Comparison of ENCODE assay signal across 20 cellular contexts in the genomic region with DNA sequence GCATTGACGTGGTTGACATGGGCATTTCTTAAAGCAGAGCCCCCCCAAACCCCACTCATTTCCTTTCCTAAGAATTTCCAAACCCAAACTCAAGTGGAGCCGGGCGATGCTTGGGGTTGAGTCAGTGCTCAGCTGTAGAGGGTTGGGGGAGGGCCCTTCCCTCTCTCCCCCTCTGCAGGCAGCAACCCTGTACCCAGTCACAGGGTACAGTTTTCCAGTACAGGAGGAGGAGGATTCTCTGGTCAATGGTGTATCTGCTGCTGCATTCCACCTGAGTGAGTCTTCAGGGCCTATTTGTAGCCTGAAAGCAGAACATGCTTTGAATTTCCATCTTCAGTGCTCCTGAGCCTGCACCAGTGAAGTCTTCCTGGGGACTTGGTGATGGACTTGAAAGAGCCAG. TPM values are rescaled to one million over a fixed set of nuclear protein-coding genes. Genes with fewer than 3 reads are reported as not detected.
A peak's percentile ranks its signal among the peaks of the same experiment; 100 is the strongest.
DNase-seq lines count a peak whose midpoint lies in the region; ATAC-seq and TF ChIP-seq lines count a peak whose summit lies in the region.
"Had no signal": no experiment of that assay in that cellular context is flagged by ENCODE, and none has a peak within 500 bp of the region (broad histone marks: within the 10 kb centered on the region; RNA-seq: fewer than 3 reads in every experiment).

No MANE protein-coding gene starts in this region.

- no peak overlapping the region for H3K9ac ChIP-seq in smooth muscle cell (ENCODE audit: low read depth)

- H3K27me3 ChIP-seq in cardiac muscle cell (no peaks in the 10 kb centered on the region), smooth muscle cell (ENCODE audit: low read depth) (no peaks in the 10 kb centered on the region)
- H3K27me3 ChIP-seq: dorsolateral prefrontal cortex, Peyer's patch, thyroid gland had no signal

- no peak overlapping the region for H2AFZ ChIP-seq in smooth muscle cell (ENCODE audit: low read depth)

- TF ChIP-seq CTCF in cardiac muscle cell (IDR thresholded peaks at IDR 0.05; ENCODE audit: low read depth, low read length) (no peak), smooth muscle cell (IDR thresholded peaks at IDR 0.05; ENCODE audit: borderline replicate concordance, insufficient read depth, poor library complexity, severe bottlenecking) (no peak), GM13976 (IDR thresholded peaks at IDR 0.05; ENCODE audit: borderline replicate concordance, control extremely low read depth, extremely low read depth, insufficient read depth, missing control alignments) (no peak)

- intact Hi-C loops in Right ventricle myocardium superior (cut with DNase I), result no loop called here

- ATAC-seq in Right ventricle myocardium superior (ENCODE audit: poor library complexity), result no peak
- ATAC-seq: esophagus mucosa had no signal

- no peaks in the 10 kb centered on the region for H3K79me2 ChIP-seq in smooth muscle cell (ENCODE audit: low read depth)

- H3K4me2 ChIP-seq in smooth muscle cell, result peak overlapping the region; percentile 58

- H3F3A ChIP-seq in smooth muscle cell (ENCODE audit: low read depth), result peaks cover 24% of the 10 kb centered on the region

- in situ Hi-C loops in GM13976 (cut with MboI; ENCODE audit: low sequenced_read_pairs, unreplicated experiment), result no loop called here

- 69% methylated on average over 3 of the region's 3 CpGs for WGBS in smooth muscle cell (ENCODE audit: low lambda C conversion rate)

- peak overlapping the region; percentile 87 for H3K27ac ChIP-seq in cardiac muscle cell
- no peak overlapping the region for H3K27ac ChIP-seq in smooth muscle cell (ENCODE audit: low read depth)
- H3K27ac ChIP-seq: dorsolateral prefrontal cortex, Peyer's patch, spleen had no signal

- H4K20me1 ChIP-seq in smooth muscle cell (ENCODE audit: low read depth), result no peaks in the 10 kb centered on the region

- peaks cover 85% of the 10 kb centered on the region for H3K36me3 ChIP-seq in cardiac muscle cell
- H3K36me3 ChIP-seq in smooth muscle cell (ENCODE audit: low read depth), result no peaks in the 10 kb centered on the region
- H3K36me3 ChIP-seq: Peyer's patch, spleen had no signal

- H3K4me3 ChIP-seq in cardiac muscle cell (no peak overlapping the region), smooth muscle cell (no peak overlapping the region)
- H3K4me3 ChIP-seq: dorsolateral prefrontal cortex, Peyer's patch, spleen, thyroid gland had no signal

- H3K9me3 ChIP-seq in cardiac muscle cell (ENCODE audit: low read depth) (no peaks in the 10 kb centered on the region), smooth muscle cell (replicated peaks; ENCODE audit: low read depth) (no peaks in the 10 kb centered on the region)
- H3K9me3 ChIP-seq: Peyer's patch, spleen, thyroid gland had no signal

- H3K4me1 ChIP-seq in cardiac muscle cell (ENCODE audit: low read depth) (peaks cover 48% of the 10 kb centered on the region), smooth muscle cell (ENCODE audit: low read depth) (peaks cover 8% of the 10 kb centered on the region)
- H3K4me1 ChIP-seq: Peyer's patch, spleen had no signal

- DNase-seq in cardiac muscle cell (ENCODE audit: low read depth in 1 of 2, low spot score in 1 of 2) (no peak), Right ventricle myocardium superior (no peak), amniotic epithelial cell (ENCODE audit: low read depth) (peak; percentile 57), iris pigment epithelial cell (ENCODE audit: low read depth) (peak; percentile 48), smooth muscle cell (lab: John Stamatoyannopoulos, UW; ENCODE audit: unreplicated experiment) (no peak), GM13976 (ENCODE audit: low spot score) (no peak), NCI-H1092 (lab: John Stamatoyannopoulos, UW) (no peak), NOMO-1 (lab: John Stamatoyannopoulos, UW; ENCODE audit: unreplicated experiment in 2 of 2) (no peak)
- DNase-seq: 8988T; activated CD4-positive, alpha-beta memory T cell treated with anti-CD3 and anti-CD28 coated beads for 36 hours; activated naive CD4-positive, alpha-beta T cell treated with anti-CD3 and anti-CD28 coated beads, Interleukin-2, amount 10 ng/mL, durations not matched to agents 7 days and 5 days; activated T-cell treated with anti-CD3 and anti-CD28 coated beads, Interleukin-2, amount 50 U/mL, for 1 hour; DMS 273 treated with DMSO at 0.1 percent for 48 hours; dorsolateral prefrontal cortex; NCI-H82; Peyer's patch; spleen; thyroid gland had no signal

RNA-seq across cellular contexts. Expression of gene ENTREP1, which starts 55.8 kb away (rescaled TPM):
- total RNA-seq in cardiac muscle cell, result 110 and 176 TPM in 2 replicates
- polyA plus RNA-seq in cardiac muscle cell, result 180 and 189 TPM in 2 replicates
- total RNA-seq in Right ventricle myocardium superior, result 18.7 TPM
- total RNA-seq in smooth muscle cell, result 6.1 and 7.3 TPM in 2 replicates
- polyA plus RNA-seq in smooth muscle cell, result 2.4 and 9.8 TPM in 2 replicates
- polyA plus RNA-seq: CD14-positive monocyte had no signal

Comparison
In these comparisons a context has a peak if more than half of its experiments do, and no peak if none do; other contexts are left out.
1. DNase-seq: peak in amniotic epithelial cell (single experiment) and iris pigment epithelial cell (single experiment); none in cardiac muscle cell (0 of 2), Right ventricle myocardium superior (single experiment), smooth muscle cell (single experiment), GM13976 (single experiment), NCI-H1092 (single experiment) and NOMO-1 (0 of 2).